ENCODE assay signal across 17 cellular contexts in the genomic region with DNA sequence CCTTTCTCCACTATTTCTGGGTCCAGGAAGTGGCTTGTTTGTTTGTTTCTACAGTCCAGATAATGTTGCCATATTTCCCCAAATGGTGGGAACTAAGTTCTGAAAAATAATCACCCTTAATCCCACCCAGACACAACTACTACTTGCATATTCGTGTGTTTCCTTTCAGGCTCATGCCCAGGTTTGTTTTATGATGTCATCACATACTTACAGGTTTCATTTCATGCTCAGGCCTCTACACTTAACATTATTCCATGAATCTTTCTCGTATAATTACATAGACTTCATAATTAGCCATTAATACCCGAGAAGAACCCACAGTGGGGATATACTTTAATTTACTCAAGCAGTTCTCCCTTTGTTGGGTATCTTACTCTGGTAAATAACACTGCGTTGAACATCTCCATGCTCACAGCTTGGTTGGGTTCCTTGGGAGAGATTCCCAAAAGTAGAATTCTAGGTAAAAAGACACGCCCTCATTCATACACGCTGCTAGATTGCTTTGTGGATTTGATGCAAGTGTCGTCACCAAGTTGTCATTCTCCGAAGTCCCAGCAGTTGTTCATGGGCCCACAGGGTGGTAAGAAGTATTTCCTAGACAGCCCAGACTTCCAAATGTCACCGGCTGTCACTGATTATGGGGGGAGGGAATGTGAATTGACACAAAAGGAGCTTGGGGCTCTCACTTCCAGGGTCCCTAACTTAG. TPM values are rescaled to one million over a fixed set of nuclear protein-coding genes. Genes with fewer than 3 reads are reported as not detected.
DNase-seq lines count a peak whose midpoint lies in the region; ATAC-seq, FAIRE-seq and TF ChIP-seq lines count a peak whose summit lies in the region.
"Had no signal": no experiment of that assay in that cellular context is flagged by ENCODE, and none has a peak within 500 bp of the region (broad histone marks: within the 10 kb centered on the region; RNA-seq: fewer than 3 reads in every experiment).

No MANE protein-coding gene starts in this region.

- CTCF ChIA-PET in HCT116 (lab: Charles Lee): interaction anchor here (6.2 kb wide), 1 partner anchor 15 kb away, joined by 45 read pairs; no protein-coding TSS in a partner anchor
- CTCF ChIA-PET in SK-N-SH (lab: Yijun Ruan, JAX): interaction anchor here (0.8 to 9.3 kb wide), 9 partner anchors 14 to 352 kb away, joined by 3 to 106 read pairs (median 5); no protein-coding TSS in a partner anchor
- CTCF ChIA-PET in CD4-positive, alpha-beta memory T cell (lab: Charles Lee; ENCODE audit: partially characterized antibody): no interaction called here

- peaks cover 5 to 7% of the 10 kb centered on the region in 2 donors for H3K27me3 Mint-ChIP-seq in CD4-positive, alpha-beta memory T cell

- no peak for TF ChIP-seq CTCF in HCT116 (IDR thresholded peaks at IDR 0.05 in 2 of 3, conservative IDR thresholded peaks at IDR 0.05 in 1 of 3; ENCODE audit: borderline replicate concordance in 1 of 3, insufficient read depth in 1 of 3, low read depth in 2 of 3, low read length in 2 of 3)
- no peak for TF ChIP-seq CTCF in SK-N-SH (IDR thresholded peaks at IDR 0.05)
- no peak for TF ChIP-seq CTCF in esophagus squamous epithelium (IDR thresholded peaks at IDR 0.05)
- no peak for TF ChIP-seq CTCF in adrenal gland (IDR thresholded peaks at IDR 0.05)

- H3K27ac ChIP-seq in HCT116 (ENCODE audit: low read depth, low read length) (no peak overlapping the region), SK-N-SH (ENCODE audit: low read depth in 2 of 2, low read length in 1 of 2) (peak overlapping the region; percentile 53 to 100), esophagus squamous epithelium (peak overlapping the region; percentile 71 to 87 (median 81)), small intestine (ENCODE audit: low read depth in 1 of 2, low read length in 1 of 2) (peak overlapping the region; percentile 32 to 67), adrenal gland (peak overlapping the region in 1 of 5 donors; percentile 12)
- H3K27ac ChIP-seq in CD4-positive, alpha-beta memory T cell (ENCODE audit: low read depth, low read length): no peak overlapping the region

- no peak overlapping the region for H3K4me3 Mint-ChIP-seq in CD4-positive, alpha-beta memory T cell
- H3K4me3 Mint-ChIP-seq: central memory CD8-positive, alpha-beta T cell; natural killer cell had no signal

- H3K27me3 ChIP-seq in HCT116 (ENCODE audit: insufficient read depth, low read length): no peaks in the 10 kb centered on the region
- H3K27me3 ChIP-seq in SK-N-SH (ENCODE audit: insufficient read depth): no peaks in the 10 kb centered on the region
- no peaks in the 10 kb centered on the region for H3K27me3 ChIP-seq in esophagus squamous epithelium
- H3K27me3 ChIP-seq in small intestine (ENCODE audit: control insufficient read depth in 2 of 2, insufficient read depth in 2 of 2, low read length in 2 of 2): no peaks in the 10 kb centered on the region
- H3K27me3 ChIP-seq in adrenal gland: no peaks in the 10 kb centered on the region
- H3K27me3 ChIP-seq in CD4-positive, alpha-beta memory T cell (ENCODE audit: insufficient read depth, low read length): no peaks in the 10 kb centered on the region
- H3K27me3 ChIP-seq: hepatocyte had no signal

- H3K9ac ChIP-seq in HCT116 (ENCODE audit: low read length): peak overlapping the region; percentile 32; the same call in 1 of the 2 replicates
- no peak overlapping the region for H3K9ac ChIP-seq in SK-N-SH

- no peaks in the 10 kb centered on the region for H3K79me2 ChIP-seq in HCT116 (ENCODE audit: insufficient read depth, low read length)
- peaks cover 89% of the 10 kb centered on the region for H3K79me2 ChIP-seq in SK-N-SH (ENCODE audit: insufficient read depth)

- DNase-seq in HCT116 (ENCODE audit: low read depth, low spot score): no peak
- no peak for DNase-seq in SK-N-SH
- DNase-seq in esophagus squamous epithelium (lab: John Stamatoyannopoulos, UW): no peak
- no peak for DNase-seq in small intestine
- DNase-seq in adrenal gland: no peak
- no peak for DNase-seq in NCI-H187 treated with DMSO at 0.1 percent for 48 hours (lab: John Stamatoyannopoulos, UW)
- no peak for DNase-seq in CD4-positive, alpha-beta memory T cell
- DNase-seq: activated CD4-positive, alpha-beta T cell treated with anti-CD3 and anti-CD28 coated beads, Interleukin-2, amount 50 U/mL, for 4 hours; activated gamma-delta T cell; AML-193; effector CD8-positive, alpha-beta T cell; islet precursor cell; natural killer cell; stimulated activated CD8-positive, alpha-beta memory T cell treated with anti-CD3 and anti-CD28 coated beads, Interleukin-4, amount 100 ng/mL, for 48 hours had no signal

- no TSS peak for BruUV-seq in HCT116 (replicated peaks; lab: Mats Ljungman, UMichigan)

- no peaks in the 10 kb centered on the region for H3K9me3 ChIP-seq in HCT116 (ENCODE audit: control insufficient read depth in 1 of 2, insufficient read depth in 1 of 2, low read depth in 1 of 2, low read length in 2 of 2)
- H3K9me3 ChIP-seq in SK-N-SH: no peaks in the 10 kb centered on the region
- no peaks in the 10 kb centered on the region for H3K9me3 ChIP-seq in esophagus squamous epithelium
- H3K9me3 ChIP-seq in small intestine (ENCODE audit: control insufficient read depth, low read depth): no peaks in the 10 kb centered on the region
- H3K9me3 ChIP-seq in adrenal gland (replicated peaks in 1 of 3): no peaks in the 10 kb centered on the region
- H3K9me3 ChIP-seq in CD4-positive, alpha-beta memory T cell (ENCODE audit: control insufficient read depth in 1 of 2, low read length in 2 of 2): no peaks in the 10 kb centered on the region

- no peaks in the 10 kb centered on the region for H4K20me1 ChIP-seq in HCT116 (ENCODE audit: insufficient read depth)
- H4K20me1 ChIP-seq in SK-N-SH (ENCODE audit: insufficient read depth): peaks cover 59% of the 10 kb centered on the region

- FAIRE-seq in small intestine (lab: Jason Lieb, UNC): no peak

- intact Hi-C loops in HCT116 (cut with micrococcal nuclease): no loop called here
- intact Hi-C loops in esophagus squamous epithelium (cut with DNase I): no loop called here
- intact Hi-C loops in adrenal gland (cut with DNase I): no loop called here
- intact Hi-C loops in CD4-positive, alpha-beta memory T cell (cut with micrococcal nuclease): no loop called here

- ATAC-seq in HCT116: no peak
- ATAC-seq: natural killer cell had no signal

- H3K4me1 ChIP-seq in HCT116 (ENCODE audit: control insufficient read depth in 1 of 2, insufficient read depth in 2 of 2, low read length in 2 of 2) (peaks cover 46 to 64% of the 10 kb centered on the region in 2 experiments), SK-N-SH (ENCODE audit: control insufficient read depth in 1 of 2, insufficient read depth in 2 of 2, low read depth in 1 of 2, low read length in 1 of 2) (peaks cover 53 to 97% of the 10 kb centered on the region in 2 experiments), esophagus squamous epithelium (peaks cover 27 to 100% (median 46%) of the 10 kb centered on the region in 3 donors), small intestine (ENCODE audit: control insufficient read depth in 2 of 2, insufficient read depth in 1 of 2, low read depth in 1 of 2, low read length in 1 of 2) (peaks cover 0 to 6% of the 10 kb centered on the region in 2 donors), adrenal gland (replicated peaks in 1 of 2) (peaks cover 0 to 17% of the 10 kb centered on the region in 2 donors)
- H3K4me1 ChIP-seq in CD4-positive, alpha-beta memory T cell (ENCODE audit: insufficient read depth, low read length): no peaks in the 10 kb centered on the region

- RAD21 ChIA-PET in HCT116 (lab: Charles Lee; ENCODE audit: low non-redundant PET in 1 of 2, low total read pairs in 2 of 2, uncharacterized antibody in 2 of 2, unreplicated experiment in 2 of 2): no interaction called here

- TF ChIP-seq POLR2A in HCT116 (IDR thresholded peaks at IDR 0.05; ENCODE audit: borderline replicate concordance, extremely low read depth, insufficient read depth, insufficient read length) (no peak), esophagus squamous epithelium (IDR thresholded peaks at IDR 0.05) (no peak), adrenal gland (IDR thresholded peaks at IDR 0.05) (no peak)

- 47% methylated on average over 9 of the region's 9 CpGs for WGBS in SK-N-SH (ENCODE audit: low lambda C conversion rate)
- WGBS in esophagus squamous epithelium, 2 donors: 65 to 71% methylated on average over 6 to 9 of the region's 9 CpGs
- WGBS in small intestine, 3 donors: 82 to 85% (median 83%) methylated on average over 9 of the region's 9 CpGs
- 78 to 86% (median 84%) methylated on average over 9 of the region's 9 CpGs for WGBS in adrenal gland, 4 donors

- H3K27ac Mint-ChIP-seq in CD4-positive, alpha-beta memory T cell: no peak overlapping the region
- H3K27ac Mint-ChIP-seq: natural killer cell had no signal

- H3F3A ChIP-seq in SK-N-SH (replicated peaks; ENCODE audit: insufficient read depth): peaks cover 8% of the 10 kb centered on the region

- H3K9me3 Mint-ChIP-seq in CD4-positive, alpha-beta memory T cell: no peaks in the 10 kb centered on the region
- H3K9me3 Mint-ChIP-seq: central memory CD8-positive, alpha-beta T cell; natural killer cell had no signal

- H3K4me3 ChIP-seq in HCT116 (replicated peaks in 1 of 2; ENCODE audit: low read depth in 1 of 2, low read length in 2 of 2): no peak overlapping the region
- no peak overlapping the region for H3K4me3 ChIP-seq in SK-N-SH (ENCODE audit: low read depth in 2 of 2, low read length in 1 of 2)
- H3K4me3 ChIP-seq in esophagus squamous epithelium: no peak overlapping the region
- H3K4me3 ChIP-seq in small intestine (ENCODE audit: low read depth in 1 of 2, low read length in 2 of 2): no peak overlapping the region
- no peak overlapping the region for H3K4me3 ChIP-seq in adrenal gland
- no peak overlapping the region for H3K4me3 ChIP-seq in CD4-positive, alpha-beta memory T cell (ENCODE audit: low read length in 2 of 2)
- H3K4me3 ChIP-seq: hepatocyte had no signal

- POLR2A ChIA-PET in HCT116 (lab: Charles Lee): interaction anchor here (1.5 kb wide), 1 partner anchor 10 kb away, joined by 3 read pairs; no protein-coding TSS in a partner anchor
- POLR2A ChIA-PET in SK-N-SH (lab: Yijun Ruan, JAX): interaction anchor here (1.3 to 2.7 kb wide), 12 partner anchors 10 to 366 kb away, joined by 3 to 26 read pairs (median 9); a partner anchor contains a TSS
- POLR2A ChIA-PET in CD4-positive, alpha-beta memory T cell (lab: Charles Lee; ENCODE audit: partially characterized antibody): no interaction called here

- H3K4me2 ChIP-seq in HCT116 (ENCODE audit: low read length) (peak overlapping the region; percentile 80), SK-N-SH (peak overlapping the region; percentile 42; the same call in 1 of the 2 replicates)
- H3K4me2 ChIP-seq: hepatocyte had no signal

- H3K36me3 Mint-ChIP-seq in CD4-positive, alpha-beta memory T cell: no peaks in the 10 kb centered on the region
- H3K36me3 Mint-ChIP-seq: natural killer cell had no signal

- no peaks in the 10 kb centered on the region for H3K4me1 Mint-ChIP-seq in CD4-positive, alpha-beta memory T cell
- H3K4me1 Mint-ChIP-seq: central memory CD8-positive, alpha-beta T cell; natural killer cell had no signal

- no peak for TF ChIP-seq EP300 in SK-N-SH (IDR thresholded peaks at IDR 0.05; ENCODE audit: borderline replicate concordance in 1 of 2, low read depth in 1 of 2, low read length in 1 of 2)

- H3K36me3 ChIP-seq in HCT116 (ENCODE audit: control insufficient read depth in 1 of 2, insufficient read depth in 2 of 2, low read length in 2 of 2) (no peaks in the 10 kb centered on the region), SK-N-SH (replicated peaks in 1 of 2; ENCODE audit: control insufficient read depth in 1 of 2, insufficient read depth in 2 of 2, low read length in 1 of 2) (peaks cover 0 to 2% of the 10 kb centered on the region in 2 experiments), esophagus squamous epithelium (no peaks in the 10 kb centered on the region), small intestine (ENCODE audit: control insufficient read depth in 2 of 2, insufficient read depth in 2 of 2, low read length in 2 of 2) (no peaks in the 10 kb centered on the region), adrenal gland (replicated peaks in 1 of 2) (no peaks in the 10 kb centered on the region)
- no peaks in the 10 kb centered on the region for H3K36me3 ChIP-seq in CD4-positive, alpha-beta memory T cell (ENCODE audit: insufficient read depth, low read length)

- H2AFZ ChIP-seq in HCT116 (ENCODE audit: low read depth, low read length, poor library complexity, severe bottlenecking): no peak overlapping the region
- no peak overlapping the region for H2AFZ ChIP-seq in SK-N-SH (ENCODE audit: low read depth)
- H2AFZ ChIP-seq: hepatocyte had no signal

- no peaks in the 10 kb centered on the region for H3K9me2 ChIP-seq in HCT116 (ENCODE audit: insufficient read depth)
- no peaks in the 10 kb centered on the region for H3K9me2 ChIP-seq in SK-N-SH

- TF ChIP-seq RAD21 in HCT116 (IDR thresholded peaks at IDR 0.05; ENCODE audit: low read depth) (no peak), SK-N-SH (IDR thresholded peaks at IDR 0.05; ENCODE audit: low read length) (no peak)

RNA-seq across cellular contexts. Expression of a gene that starts 42.6 kb away (rescaled TPM):
- 22.0 TPM for total RNA-seq in HCT116 (2021; ENCODE audit: unreplicated experiment)
- 29.6 and 41.5 TPM in 2 replicates for polyA plus RNA-seq in HCT116 (2012)
- polyA plus RNA-seq in SK-N-SH (2012; rRNA removed): 12.2 and 13.8 TPM in 2 replicates
- polyA plus RNA-seq in SK-N-SH (2012; cell fraction: cytosol; rRNA removed): 7.9 and 13.9 TPM in 2 replicates
- 19.4 and 24.8 TPM in 2 replicates for polyA plus RNA-seq in SK-N-SH (2012; cell fraction: nucleus; rRNA removed)
- 10 to 100 TPM; 18.9 to 48.1 (median 28.4) TPM for total RNA-seq in esophagus squamous epithelium
- polyA plus RNA-seq in small intestine: 10 to 100 TPM in 1 of 3 donors, 1 to 10 TPM in 1, under 1 TPM in 1; 0.27 to 10.9 (median 2.5) TPM
- total RNA-seq in adrenal gland: 10 to 100 TPM in 5 of 8 donors, 1 to 10 TPM in 3; 6.8 to 27.0 (median 10.9) TPM
- polyA plus RNA-seq in adrenal gland: 1 to 10 TPM; 3.0 to 7.9 (median 7.3) TPM
- total RNA-seq in CD4-positive, alpha-beta memory T cell: not detected
- polyA plus RNA-seq in CD4-positive, alpha-beta memory T cell: not detected
- total RNA-seq: T-helper 2 cell treated with Interferon-gamma antibody and Interleukin-4, amounts not matched to agents 100 ng/mL and 5 ng/mL, for 36 hours had no signal

Comparison
In these comparisons a context has a peak if more than half of its experiments do, and no peak if none do; other contexts are left out.
1. H3K27ac ChIP-seq: peak in SK-N-SH (2 of 2), esophagus squamous epithelium (4 of 4) and small intestine (2 of 2); none in HCT116 (single experiment) and CD4-positive, alpha-beta memory T cell (single experiment).
2. RNA of a gene that starts 42.6 kb away (total RNA-seq): 18.9 to 48.1 TPM in esophagus squamous epithelium, 22.0 TPM in HCT116 (single experiment) and 6.8 to 27.0 TPM in adrenal gland; not detected in CD4-positive, alpha-beta memory T cell; every median in the first group is over 4 times any median in the second.